In genomic region chr17:68379692-68380677, GRCh38 we compare ENCODE assay signal across 14 cellular contexts.
DNase-seq lines count a peak whose midpoint lies in the region; ATAC-seq and TF ChIP-seq lines count a peak whose summit lies in the region.
"Had no signal": no experiment of that assay in that cellular context is flagged by ENCODE, and none has a peak within 500 bp of the region (broad histone marks: within the 10 kb centered on the region; RNA-seq: fewer than 3 reads in every experiment).

No MANE protein-coding gene starts in this region.

- H3K27me3 ChIP-seq in AG04450 (ENCODE audit: control insufficient read depth, insufficient read depth, low read length) = no peaks in the 10 kb centered on the region
- H3K27me3 ChIP-seq in fibroblast of lung (ENCODE audit: control insufficient read depth, insufficient read depth, low read length) = no peaks in the 10 kb centered on the region
- H3K27me3 ChIP-seq in gastrocnemius medialis = no peaks in the 10 kb centered on the region
- H3K27me3 ChIP-seq in foreskin keratinocyte = no peaks in the 10 kb centered on the region
- no peaks in the 10 kb centered on the region for H3K27me3 ChIP-seq in tibial artery
- H3K27me3 ChIP-seq: BE2C, cardiac muscle cell had no signal

- H3K36me3 ChIP-seq in fibroblast of lung (ENCODE audit: control insufficient read depth, insufficient read depth, low read length) (no peaks in the 10 kb centered on the region), gastrocnemius medialis (no peaks in the 10 kb centered on the region), tibial artery (no peaks in the 10 kb centered on the region)
- H3K36me3 ChIP-seq: BE2C, cardiac muscle cell had no signal

- H3K27ac ChIP-seq in AG04450 (ENCODE audit: low read depth, low read length) (peak overlapping the region; percentile 87), fibroblast of lung (ENCODE audit: insufficient read depth, low read length) (peak overlapping the region; percentile 97), gastrocnemius medialis (peak overlapping the region; percentile 93 to 98 (median 96)), foreskin keratinocyte (no peak overlapping the region), tibial artery (peak overlapping the region in 1 of 2 donors; percentile 80)
- H3K27ac ChIP-seq: cardiac muscle cell had no signal

- in situ Hi-C loops in gastrocnemius medialis (cut with MboI; ENCODE audit: low sequenced_read_pairs in 4 of 4) = loop anchor here in 1 of 4 donors (5.0 to 10.0 kb wide), 2 partner anchors 58 to 115 kb away; no protein-coding TSS in a partner anchor

- H3K9ac ChIP-seq in fibroblast of lung (ENCODE audit: insufficient read depth, low read length) = peak overlapping the region; percentile 46

- H3K4me3 ChIP-seq in AG04450 (ENCODE audit: low read depth, low read length) (no peak overlapping the region), fibroblast of lung (replicated peaks in 1 of 4; ENCODE audit: control extremely low read depth in 1 of 4, insufficient read depth in 1 of 4, low read depth in 3 of 4, low read length in 4 of 4) (no peak overlapping the region), gastrocnemius medialis (no peak overlapping the region), tibial artery (no peak overlapping the region)
- H3K4me3 ChIP-seq: cardiac muscle cell had no signal

- ATAC-seq in gastrocnemius medialis (no peak), foreskin keratinocyte (no peak)

- DNase-seq in AG04450 (ENCODE audit: low read depth, low spot score) (no peak), NCI-H460 (ENCODE audit: extremely low read depth, low read depth) (peak; percentile 73), fibroblast of lung (ENCODE audit: low read depth in 2 of 2) (no peak), gastrocnemius medialis (no peak), foreskin keratinocyte (no peak), NCI-H226 (no peak), tibial artery (no peak), T-helper 2 cell (no peak)
- DNase-seq: activated CD4-positive, alpha-beta memory T cell treated with anti-CD3 and anti-CD28 coated beads, Interleukin-2, amount 10 ng/mL, durations not matched to agents 7 days and 5 days; activated effector memory CD4-positive, alpha-beta T cell treated with anti-CD3 and anti-CD28 coated beads, Interleukin-2, amount 50 U/mL, for 16 hours; BE2C; hippocampal formation; NCI-H524 treated with DMSO at 0.1 percent for 48 hours had no signal

- H4K20me1 ChIP-seq in fibroblast of lung (ENCODE audit: control insufficient read depth, extremely low read depth, insufficient read depth, low read length) = no peaks in the 10 kb centered on the region

- no peak overlapping the region for H2AFZ ChIP-seq in fibroblast of lung (ENCODE audit: low read length)

- no peak for TF ChIP-seq CTCF in AG04450 (IDR thresholded peaks at IDR 0.05; ENCODE audit: low read depth, low read length)
- TF ChIP-seq CTCF in fibroblast of lung (conservative IDR thresholded peaks at IDR 0.05 in 1 of 2, IDR thresholded peaks at IDR 0.05 in 1 of 2; ENCODE audit: low read depth in 1 of 2, low read length in 2 of 2) = no peak
- TF ChIP-seq CTCF in gastrocnemius medialis (IDR thresholded peaks at IDR 0.05 in 4 of 5, conservative IDR thresholded peaks at IDR 0.05 in 1 of 5) = no peak
- TF ChIP-seq CTCF in foreskin keratinocyte (conservative IDR thresholded peaks at IDR 0.05) = no peak
- TF ChIP-seq CTCF in tibial artery (IDR thresholded peaks at IDR 0.05) = no peak

- H3K4me1 ChIP-seq in fibroblast of lung (ENCODE audit: control insufficient read depth, extremely low read depth, insufficient read depth, low read length) (peaks cover 47% of the 10 kb centered on the region), gastrocnemius medialis (peaks cover 42 to 55% of the 10 kb centered on the region in 2 donors), foreskin keratinocyte (no peaks in the 10 kb centered on the region), tibial artery (peaks cover 0 to 21% (median 14%) of the 10 kb centered on the region in 4 donors)
- H3K4me1 ChIP-seq: BE2C had no signal

- intact Hi-C loops in gastrocnemius medialis (cut with DNase I; ENCODE audit: low total_unique reads) = loop anchor here (2.0 to 10.0 kb wide), 2 partner anchors 133 to 1335 kb away; partner anchors contain the start of genes CACNG1 and PRKAR1A
- intact Hi-C loops in tibial artery (cut with DNase I; ENCODE audit: low total_unique reads) = no loop called here

- H3K9me3 ChIP-seq in AG04450 (ENCODE audit: control insufficient read depth, insufficient read depth, low read length) (no peaks in the 10 kb centered on the region), fibroblast of lung (ENCODE audit: control insufficient read depth, insufficient read depth, low read depth, low read length) (no peaks in the 10 kb centered on the region), gastrocnemius medialis (no peaks in the 10 kb centered on the region), tibial artery (no peaks in the 10 kb centered on the region)
- H3K9me3 ChIP-seq: BE2C had no signal

- no peak overlapping the region for H3K4me2 ChIP-seq in fibroblast of lung (ENCODE audit: extremely low read depth, insufficient read depth, low read length)

- POLR2A ChIA-PET in AG04450 (lab: Yijun Ruan, JAX) = no interaction called here

- H3K79me2 ChIP-seq in fibroblast of lung (ENCODE audit: control insufficient read depth, insufficient read depth, low read length) = no peaks in the 10 kb centered on the region

- no peak for TF ChIP-seq POLR2A in gastrocnemius medialis (IDR thresholded peaks at IDR 0.05)

- CTCF ChIA-PET in AG04450 (lab: Charles Lee) = interaction anchor here (1.7 kb wide), 1 partner anchor 19 kb away, joined by 6 read pairs; no protein-coding TSS in a partner anchor
